In genomic region chr22:22834204-22834603, GRCh38 we compare ENCODE assay signal across 33 cellular contexts. TPM values are rescaled to one million over a fixed set of nuclear protein-coding genes. Genes with fewer than 3 reads are reported as not detected.
"Had no signal": no experiment of that assay in that cellular context is flagged by ENCODE, and none has a peak within 500 bp of the region (broad histone marks: within the 10 kb centered on the region; RNA-seq: fewer than 3 reads in every experiment).

No MANE protein-coding gene starts in this region.

- H2AFZ ChIP-seq: neural progenitor cell, parathyroid adenoma had no signal

- H3K9me3 Mint-ChIP-seq: stimulated activated memory B cell treated with anti-CD40 and anti-IgM and Interleukin-4, amounts not matched to agents 10 μg/mL and 1 μg/mL and 100 μg/mL, for 72 hours had no signal

- H3K36me3 Mint-ChIP-seq: neural progenitor cell; stimulated activated memory B cell treated with anti-CD40 and anti-IgM and Interleukin-4, amounts not matched to agents 10 μg/mL and 1 μg/mL and 100 μg/mL, for 72 hours; type B pancreatic cell had no signal

- H3K4me3 Mint-ChIP-seq: naive thymus-derived CD4-positive, alpha-beta T cell; nephron; neural progenitor cell; stimulated activated memory B cell treated with anti-CD40 and anti-IgM and Interleukin-4, amounts not matched to agents 10 μg/mL and 1 μg/mL and 100 μg/mL, for 72 hours; stimulated activated naive CD8-positive, alpha-beta T cell treated with anti-CD3 and anti-CD28 coated beads, Interleukin-15, amount 100 ng/mL, for 72 hours; type B pancreatic cell had no signal

- H3K4me1 Mint-ChIP-seq: nephron, neural progenitor cell had no signal

- H3K27ac Mint-ChIP-seq: nephron; progenitor cell of endocrine pancreas; stimulated activated memory B cell treated with anti-CD40 and anti-IgM and Interleukin-4, amounts not matched to agents 10 μg/mL and 1 μg/mL and 100 μg/mL, for 72 hours; stimulated activated naive CD8-positive, alpha-beta T cell treated with anti-CD3 and anti-CD28 coated beads, Interleukin-15, amount 100 ng/mL, for 72 hours; type B pancreatic cell had no signal

- H3K4me2 ChIP-seq: neural progenitor cell, smooth muscle cell had no signal

- H3K79me2 ChIP-seq: parathyroid adenoma had no signal

- H3K9ac ChIP-seq: neural progenitor cell, parathyroid adenoma had no signal

- H3K27ac ChIP-seq: neural progenitor cell, ovary, parathyroid adenoma, psoas muscle, right lobe of liver, skin epidermis, spleen, suprapubic skin, testis, tibial artery, transverse colon, upper lobe of right lung, uterus had no signal

- H3K4me1 ChIP-seq: neural progenitor cell, parathyroid adenoma, psoas muscle, right lobe of liver, suprapubic skin, testis, tibial artery, transverse colon, upper lobe of right lung, uterus had no signal

- H3K27me3 Mint-ChIP-seq: stimulated activated naive CD8-positive, alpha-beta T cell treated with anti-CD3 and anti-CD28 coated beads, Interleukin-15, amount 100 ng/mL, for 72 hours had no signal

- ATAC-seq: naive thymus-derived CD4-positive, alpha-beta T cell; psoas muscle; right cardiac atrium; right lobe of liver; stimulated activated memory B cell treated with anti-CD40 and anti-IgM and Interleukin-4, amounts not matched to agents 10 μg/mL and 1 μg/mL and 100 μg/mL, for 72 hours; stimulated activated naive CD8-positive, alpha-beta T cell treated with anti-CD3 and anti-CD28 coated beads, Interleukin-15, amount 100 ng/mL, for 72 hours; stimulated activated naive CD8-positive, alpha-beta T cell treated with anti-CD3 and anti-CD28 coated beads, Interleukin-15, Interleukin-2, amounts not matched to agents 100 U/mL and 50 U/mL, for 24 hours; upper lobe of right lung had no signal

- H3K9me3 ChIP-seq: ovary, suprapubic skin, testis, upper lobe of right lung, uterus had no signal

- H3K27me3 ChIP-seq: ovary, right lobe of liver, testis, uterus had no signal

- DNase-seq: naive thymus-derived CD4-positive, alpha-beta T cell; occipital lobe; ovary; posterior cingulate gyrus; psoas muscle; right cardiac atrium; right lobe of liver; spleen; stimulated activated CD4-positive, alpha-beta T cell treated with anti-CD3 and anti-CD28 coated beads, Interleukin-12 subunit alpha, Interleukin-12 subunit beta, amount 100 ng/mL, for 4 hours; stimulated activated CD4-positive, alpha-beta T cell treated with anti-CD3 and anti-CD28 coated beads, Interleukin-1b, Interleukin-23, amount 100 ng/mL, for 48 hours; stimulated activated CD4-positive, alpha-beta T cell treated with anti-CD3 and anti-CD28 coated beads, Interleukin-4, amount 100 ng/mL, for 1 hour; stimulated activated CD4-positive, alpha-beta T cell treated with anti-CD3 and anti-CD28 coated beads, Interleukin-4, amount 100 ng/mL, for 4 hours; stimulated activated CD8-positive, alpha-beta memory T cell treated with anti-CD3 and anti-CD28 coated beads, Interleukin-4, amount 100 ng/mL, for 48 hours; stimulated activated naive CD4-positive, alpha-beta T cell; stimulated activated naive CD8-positive, alpha-beta T cell treated with anti-CD3 and anti-CD28 coated beads, Interleukin-15, amount 100 ng/mL, for 72 hours; stimulated activated naive CD8-positive, alpha-beta T cell treated with anti-CD3 and anti-CD28 coated beads, Interleukin-15, Interleukin-2, amounts not matched to agents 100 U/mL and 50 U/mL, for 24 hours; substantia nigra; testis; tibial artery; transverse colon; upper lobe of right lung; uterus had no signal

RNA-seq across cellular contexts. Expression of gene IGLL5, which starts 53.4 kb away (rescaled TPM):
- total RNA-seq: occipital lobe, osteoblast, progenitor cell of endocrine pancreas, renal cortical epithelial cell, smooth muscle cell, suprapubic skin had no signal
